In the genomic region with DNA sequence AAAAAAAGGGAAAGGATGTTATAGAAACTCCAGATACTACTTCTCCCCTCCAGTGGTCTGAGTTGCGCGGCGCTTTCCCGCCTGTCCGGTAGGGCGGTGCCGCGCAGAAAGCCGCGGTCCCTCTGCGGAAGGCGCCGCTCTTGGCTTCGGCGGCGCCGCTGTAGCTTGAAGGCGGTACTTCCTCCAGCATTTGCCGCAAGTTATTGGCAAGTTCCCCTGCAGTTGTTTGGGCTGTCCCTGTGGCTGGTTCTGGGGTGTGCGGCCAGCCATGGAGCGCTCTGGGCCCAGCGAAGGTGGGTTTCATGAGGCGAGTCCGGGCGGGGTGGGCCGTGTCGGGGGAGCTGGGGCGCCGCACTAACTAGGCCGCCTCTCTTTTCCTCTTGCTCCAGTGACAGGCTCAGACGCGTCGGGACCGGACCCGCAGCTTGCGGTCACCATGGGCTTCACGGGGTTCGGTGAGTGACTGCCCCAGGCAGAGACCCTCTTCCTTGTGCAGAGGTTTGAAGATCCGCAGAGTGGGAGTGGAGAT, we compare ENCODE assay signal across 8 cellular contexts. TPM values are rescaled to one million over a fixed set of nuclear protein-coding genes. Genes with fewer than 3 reads are reported as not detected.
DNase-seq lines count a peak whose midpoint lies in the region; ATAC-seq and TF ChIP-seq lines count a peak whose summit lies in the region.
"Not testable (repeated sequence)": the region's sequence is repeated elsewhere in the genome, so short reads cannot be mapped to it uniquely, and the experiment has no call there.

TSS of gene WDR70 (plus strand) at position 219 of the 529 bp plus-strand sequence. CDS start at position 269, 50 bp downstream.

- H3K9me3 ChIP-seq in right cardiac atrium (ENCODE audit: control insufficient read depth, low read length); aorta (ENCODE audit: control insufficient read depth, low read length): not testable (repeated sequence)

- H3K27ac ChIP-seq in right cardiac atrium (ENCODE audit: low read length), result peak within 1 kb of the TSS; percentile 0
- H3K27ac ChIP-seq in rectal smooth muscle tissue (ENCODE audit: low read depth, low read length), result peak within 1 kb of the TSS; percentile 10
- peak within 1 kb of the TSS in 1 of 2 donors; percentile 6 for H3K27ac ChIP-seq in aorta (ENCODE audit: low read depth in 1 of 2, low read length in 2 of 2)

- H3K36me3 ChIP-seq in rectal smooth muscle tissue (ENCODE audit: control insufficient read depth, insufficient read depth, low read length); aorta (ENCODE audit: control insufficient read depth in 1 of 2, insufficient read depth in 2 of 2, low read length in 1 of 2): not testable (repeated sequence)

- peak; percentile 65 for TF ChIP-seq POLR2A in GM15510 (IDR thresholded peaks at IDR 0.05; ENCODE audit: borderline replicate concordance, extremely low read depth, insufficient read length)

- not testable (repeated sequence) for H3K4me1 ChIP-seq in right cardiac atrium (ENCODE audit: control insufficient read depth, insufficient read depth, low read length); rectal smooth muscle tissue (ENCODE audit: control insufficient read depth, insufficient read depth, low read length); aorta (ENCODE audit: control insufficient read depth in 1 of 2, insufficient read depth in 2 of 2, low read length in 2 of 2)

- DNase-seq in NCI-H1694 treated with DMSO at 0.1 percent for 48 hours (lab: John Stamatoyannopoulos, UW), result peak; percentile 89
- peak; percentile 49 to 92 (median 71) for DNase-seq in T-helper 2 cell
- DNase-seq in anterior cingulate cortex (lab: John Stamatoyannopoulos, UW), result peak; percentile 32 to 93 (median 80)
- peak; percentile 88 to 96 (median 94) for DNase-seq in right cardiac atrium
- peak; percentile 93 to 95 for DNase-seq in aorta

- under 1% methylated on average over 39 of the region's 39 CpGs for WGBS in right cardiac atrium
- 0 to 1% methylated on average over 36 to 39 of the region's 39 CpGs for WGBS in aorta, 2 donors

- intact Hi-C loops in right cardiac atrium (cut with DNase I); aorta (cut with DNase I): not testable (repeated sequence)

- H3K4me3 ChIP-seq in right cardiac atrium (ENCODE audit: low read length) (peak within 1 kb of the TSS; percentile 91), rectal smooth muscle tissue (ENCODE audit: low read length) (peak within 1 kb of the TSS; percentile 82), aorta (ENCODE audit: low read length in 2 of 2) (peak within 1 kb of the TSS; percentile 88 to 99)

- not testable (repeated sequence) for H3K9ac ChIP-seq in rectal smooth muscle tissue (ENCODE audit: low read length)

- not testable (repeated sequence) for H3K27me3 ChIP-seq in right cardiac atrium (ENCODE audit: control insufficient read depth, insufficient read depth); rectal smooth muscle tissue (ENCODE audit: control insufficient read depth, insufficient read depth, low read length); aorta (ENCODE audit: control insufficient read depth in 1 of 2, insufficient read depth in 2 of 2, low read length in 1 of 2)

- ATAC-seq in HG02885 (IDR thresholded peaks at IDR 0.05; ENCODE audit: poor library complexity, unreplicated experiment) (peak; percentile 100), right cardiac atrium (peak; percentile 99), aorta (ENCODE audit: low FRiP score) (peak; percentile 97)

RNA-seq across cellular contexts. Expression of gene WDR70, which starts in this region (rescaled TPM):
- total RNA-seq in right cardiac atrium (10 to 100 TPM; 15.0 to 21.1 (median 17.6) TPM), aorta (10 to 100 TPM; 26.3 to 41.3 TPM)
- polyA plus RNA-seq in right cardiac atrium (9.4 TPM), aorta (10 to 100 TPM; 12.3 to 17.8 TPM)
